In genomic region chr2:160019374-160020098, GRCh38 we compare ENCODE assay signal across 30 cellular contexts. TPM values are rescaled to one million over a fixed set of nuclear protein-coding genes. Genes with fewer than 3 reads are reported as not detected.
"Had no signal": no experiment of that assay in that cellular context is flagged by ENCODE, and none has a peak within 500 bp of the region (broad histone marks: within the 10 kb centered on the region; RNA-seq: fewer than 3 reads in every experiment).

No MANE protein-coding gene starts in this region.

- H3K9me3 ChIP-seq: neutrophil, pancreas, prostate gland, right lobe of liver, suprapubic skin, testis, tibial artery, upper lobe of right lung, uterus had no signal

- H3K27ac Mint-ChIP-seq: naive thymus-derived CD8-positive, alpha-beta T cell; natural killer cell treated with Interleukin-12 subunit alpha and Interleukin-12 subunit beta and Interleukin-15 and Interleukin-18, amount 100 ng/mL, for 72 hours; nephron progenitor cell; stimulated activated memory B cell treated with anti-CD40 and anti-IgM and Interleukin-4, amounts not matched to agents 10 μg/mL and 1 μg/mL and 100 μg/mL, for 72 hours; stimulated activated naive CD8-positive, alpha-beta T cell treated with anti-CD3 and anti-CD28 coated beads, Interleukin-15, amount 100 ng/mL, for 72 hours; type B pancreatic cell had no signal

- H3K4me3 ChIP-seq: pancreas, prostate gland, right lobe of liver, sigmoid colon, smooth muscle cell, spleen, suprapubic skin, testis, tibial artery, transverse colon, upper lobe of right lung, uterus had no signal

- DNase-seq: naive thymus-derived CD8-positive, alpha-beta T cell; nephron progenitor cell; nucleus accumbens; pancreas; right cardiac atrium; right lobe of liver; sigmoid colon; spleen; stimulated activated CD4-positive, alpha-beta T cell treated with anti-CD3 and anti-CD28 coated beads, Interleukin-12 subunit alpha, Interleukin-12 subunit beta, amount 100 ng/mL, for 4 hours; stimulated activated CD4-positive, alpha-beta T cell treated with anti-CD3 and anti-CD28 coated beads, Interleukin-1b, Interleukin-23, amount 100 ng/mL, for 48 hours; stimulated activated CD4-positive, alpha-beta T cell treated with anti-CD3 and anti-CD28 coated beads, Interleukin-4, amount 100 ng/mL, for 1 hour; stimulated activated CD4-positive, alpha-beta T cell treated with anti-CD3 and anti-CD28 coated beads, Interleukin-4, amount 100 ng/mL, for 4 hours; stimulated activated CD8-positive, alpha-beta memory T cell treated with anti-CD3 and anti-CD28 coated beads, Interleukin-4, amount 100 ng/mL, for 48 hours; stimulated activated naive CD4-positive, alpha-beta T cell; stimulated activated naive CD8-positive, alpha-beta T cell treated with anti-CD3 and anti-CD28 coated beads, Interleukin-15, amount 100 ng/mL, for 72 hours; stimulated activated naive CD8-positive, alpha-beta T cell treated with anti-CD3 and anti-CD28 coated beads, Interleukin-15, Interleukin-2, amounts not matched to agents 100 U/mL and 50 U/mL, for 24 hours; substantia nigra; testis; tibial artery; transverse colon; upper lobe of right lung; uterus had no signal

- H3K9me3 Mint-ChIP-seq: natural killer cell treated with Interleukin-12 subunit alpha and Interleukin-12 subunit beta and Interleukin-15 and Interleukin-18, amount 100 ng/mL, for 72 hours had no signal

- H3K36me3 ChIP-seq: neutrophil, pancreas, prostate gland, right lobe of liver, spleen, upper lobe of right lung, uterus had no signal

- H3K36me3 Mint-ChIP-seq: stimulated activated memory B cell treated with anti-CD40 and anti-IgM and Interleukin-4, amounts not matched to agents 10 μg/mL and 1 μg/mL and 100 μg/mL, for 72 hours had no signal

- ATAC-seq: naive thymus-derived CD8-positive, alpha-beta T cell; natural killer cell treated with Interleukin-12 subunit alpha and Interleukin-12 subunit beta and Interleukin-15 and Interleukin-18, amount 100 ng/mL, for 72 hours; pancreas; right cardiac atrium; right lobe of liver; stimulated activated memory B cell treated with anti-CD40 and anti-IgM and Interleukin-4, amounts not matched to agents 10 μg/mL and 1 μg/mL and 100 μg/mL, for 72 hours; stimulated activated naive CD8-positive, alpha-beta T cell treated with anti-CD3 and anti-CD28 coated beads, Interleukin-15, amount 100 ng/mL, for 72 hours; stimulated activated naive CD8-positive, alpha-beta T cell treated with anti-CD3 and anti-CD28 coated beads, Interleukin-15, Interleukin-2, amounts not matched to agents 100 U/mL and 50 U/mL, for 24 hours; upper lobe of right lung had no signal

- H3K4me1 ChIP-seq: pancreas, prostate gland, right lobe of liver, sigmoid colon, spleen, suprapubic skin, testis, upper lobe of right lung, uterus had no signal

- H3K27ac ChIP-seq: neutrophil, pancreas, prostate gland, right lobe of liver, sigmoid colon, spleen, suprapubic skin, testis, tibial artery, transverse colon, upper lobe of right lung, uterus had no signal

- H3K27me3 ChIP-seq: neutrophil, pancreas, right lobe of liver, sigmoid colon, suprapubic skin, testis, tibial artery, transverse colon, upper lobe of right lung, uterus had no signal

- H3K4me3 Mint-ChIP-seq: naive thymus-derived CD8-positive, alpha-beta T cell; natural killer cell treated with Interleukin-12 subunit alpha and Interleukin-12 subunit beta and Interleukin-15 and Interleukin-18, amount 100 ng/mL, for 72 hours; nephron progenitor cell; neural crest cell; stimulated activated memory B cell treated with anti-CD40 and anti-IgM and Interleukin-4, amounts not matched to agents 10 μg/mL and 1 μg/mL and 100 μg/mL, for 72 hours; stimulated activated naive CD8-positive, alpha-beta T cell treated with anti-CD3 and anti-CD28 coated beads, Interleukin-15, amount 100 ng/mL, for 72 hours; type B pancreatic cell had no signal

- H3K4me1 Mint-ChIP-seq: naive thymus-derived CD8-positive, alpha-beta T cell; neural crest cell; stimulated activated memory B cell treated with anti-CD40 and anti-IgM and Interleukin-4, amounts not matched to agents 10 μg/mL and 1 μg/mL and 100 μg/mL, for 72 hours; stimulated activated naive CD8-positive, alpha-beta T cell treated with anti-CD3 and anti-CD28 coated beads, Interleukin-15, amount 100 ng/mL, for 72 hours had no signal

RNA-seq across cellular contexts. Expression of gene PLA2R1, which starts 42.9 kb away (rescaled TPM):
- total RNA-seq: naive thymus-derived CD8-positive, alpha-beta T cell; natural killer cell treated with Interleukin-12 subunit alpha and Interleukin-12 subunit beta and Interleukin-15 and Interleukin-18, amount 100 ng/mL, for 72 hours had no signal
- polyA plus RNA-seq: naive thymus-derived CD8-positive, alpha-beta T cell had no signal
